In genomic region chr1:17119076-17119743, GRCh38 we compare ENCODE assay signal across 8 cellular contexts. TPM values are rescaled to one million over a fixed set of nuclear protein-coding genes. Genes with fewer than 3 reads are reported as not detected.
DNase-seq lines count a peak whose midpoint lies in the region; ATAC-seq and TF ChIP-seq lines count a peak whose summit lies in the region.

Gene PADI2 (minus strand): TSS chr1:17119451. CDS start chr1:17119371, 80 bp downstream.

- intact Hi-C loops in activated CD4-positive, alpha-beta T cell treated with anti-CD3 and anti-CD28 coated beads for 36 hours (cut with DNase I, micrococcal nuclease) = loop anchor here in 1 of 2 experiments (2.0 kb wide), 1 partner anchor 64 kb away; the partner anchor contains the start of gene SDHB
- intact Hi-C loops in left lung (cut with DNase I) = no loop called here

- no peak within 1 kb of the TSS for H3K27ac Mint-ChIP-seq in activated CD4-positive, alpha-beta T cell treated with anti-CD3 and anti-CD28 coated beads for 36 hours

- H3K36me3 ChIP-seq in left lung = no peaks in the 10 kb centered on the region

- H3K27me3 Mint-ChIP-seq in activated CD4-positive, alpha-beta T cell treated with anti-CD3 and anti-CD28 coated beads for 36 hours = peaks cover 30% of the 10 kb centered on the region

- no peaks in the 10 kb centered on the region for H3K36me3 Mint-ChIP-seq in activated CD4-positive, alpha-beta T cell treated with anti-CD3 and anti-CD28 coated beads for 36 hours (ENCODE audit: low read depth)

- H3K4me1 Mint-ChIP-seq in activated CD4-positive, alpha-beta T cell treated with anti-CD3 and anti-CD28 coated beads for 36 hours = peaks cover 7% of the 10 kb centered on the region

- in situ Hi-C loops in KBM-7 (cut with MboI; ENCODE audit: low pct_unique_long_range_greater_than_20kb, low sequenced_read_pairs) = loop anchor here (10.0 kb wide), 1 partner anchor 116 kb away; no protein-coding TSS in a partner anchor

- H3K4me1 ChIP-seq in left lung = peaks cover 3 to 82% of the 10 kb centered on the region in 2 donors

- H3K4me3 ChIP-seq in AG04449 (ENCODE audit: low read depth, low read length) (peak within 1 kb of the TSS; percentile 47), left lung (peak within 1 kb of the TSS; percentile 14 to 56)

- H3K27ac ChIP-seq in cingulate gyrus (ENCODE audit: low read depth, low read length) = peak within 1 kb of the TSS; percentile 83
- peak within 1 kb of the TSS in 1 of 2 donors; percentile 85 for H3K27ac ChIP-seq in left lung

- ATAC-seq in GM19351 (IDR thresholded peaks at IDR 0.05; ENCODE audit: unreplicated experiment) = peak; percentile 81
- ATAC-seq in activated CD4-positive, alpha-beta T cell treated with anti-CD3 and anti-CD28 coated beads for 36 hours = peak; percentile 98
- ATAC-seq in left lung = peak; percentile 95

- POLR2A ChIA-PET in AG04449 (lab: Yijun Ruan, JAX) = no interaction called here
- POLR2A ChIA-PET in activated CD4-positive, alpha-beta T cell treated with anti-CD3 and anti-CD28 coated beads for 36 hours (lab: Charles Lee) = no interaction called here

- no peaks in the 10 kb centered on the region for H3K9me3 Mint-ChIP-seq in activated CD4-positive, alpha-beta T cell treated with anti-CD3 and anti-CD28 coated beads for 36 hours (ENCODE audit: low read depth)

- peak within 1 kb of the TSS; percentile 3 for H3K4me3 Mint-ChIP-seq in activated CD4-positive, alpha-beta T cell treated with anti-CD3 and anti-CD28 coated beads for 36 hours

- H3K27me3 ChIP-seq in left lung = peaks cover 20 to 46% of the 10 kb centered on the region in 2 donors

- DNase-seq in AG04449 (ENCODE audit: low read depth, low spot score) (no peak), NCI-H146 (lab: John Stamatoyannopoulos, UW) (peak; percentile 84), left lung (peak; percentile 77 to 95), KBM-7 (no peak)
- peak; percentile 81 for DNase-seq in activated CD4-positive, alpha-beta T cell treated with anti-CD3 and anti-CD28 coated beads for 36 hours
- DNase-seq in stimulated activated CD4-positive, alpha-beta T cell treated with anti-CD3 and anti-CD28 coated beads, Interleukin-2, amount 100 ng/mL, for 48 hours = peak; percentile 58 to 63

- CTCF ChIA-PET in AG04449 (lab: Yijun Ruan, JAX) = interaction anchor here (1.0 to 13.4 kb wide), 7 partner anchors 8 to 280 kb away, joined by 3 to 669 read pairs (median 3); no protein-coding TSS in a partner anchor
- CTCF ChIA-PET in activated CD4-positive, alpha-beta T cell treated with anti-CD3 and anti-CD28 coated beads for 36 hours (lab: Charles Lee) = interaction anchor here (1.0 to 1.7 kb wide), 2 partner anchors 10 to 120 kb away, joined by 3 to 5 read pairs; no protein-coding TSS in a partner anchor

- H3K9me3 ChIP-seq in left lung = no peaks in the 10 kb centered on the region

- TF ChIP-seq CTCF in AG04449 (IDR thresholded peaks at IDR 0.05; ENCODE audit: insufficient read depth, low read length, missing control alignments) (no peak), left lung (IDR thresholded peaks at IDR 0.05) (no peak)

RNA-seq across cellular contexts. Expression of gene PADI2, which starts in this region (rescaled TPM):
- under 1 TPM in 1 of 2 experiments, not detected in 1; 0.05 TPM for total RNA-seq in activated CD4-positive, alpha-beta T cell treated with anti-CD3 and anti-CD28 coated beads for 36 hours
- total RNA-seq in left lung = 10 to 100 TPM in 1 of 2 donors, 1 to 10 TPM in 1; 2.2 to 35.4 TPM

Comparison
In these comparisons a context has a peak if more than half of its experiments do, and no peak if none do; other contexts are left out.
1. Peak in DNase-seq and ATAC-seq in activated CD4-positive, alpha-beta T cell treated with anti-CD3 and anti-CD28 coated beads for 36 hours; RNA of the gene not detected or under 1 TPM.
2. DNase-seq: peak in NCI-H146 (single experiment), left lung (2 of 2) and stimulated activated CD4-positive, alpha-beta T cell treated with anti-CD3 and anti-CD28 coated beads, Interleukin-2, amount 100 ng/mL, for 48 hours (2 of 2); none in AG04449 (single experiment) and KBM-7 (single experiment).
3. Peak in every context shown above with its lines, with median percentiles within 50 percentile points of each other: ATAC-seq.